ENCODE assay signal across 1 cellular context in the genomic region with DNA sequence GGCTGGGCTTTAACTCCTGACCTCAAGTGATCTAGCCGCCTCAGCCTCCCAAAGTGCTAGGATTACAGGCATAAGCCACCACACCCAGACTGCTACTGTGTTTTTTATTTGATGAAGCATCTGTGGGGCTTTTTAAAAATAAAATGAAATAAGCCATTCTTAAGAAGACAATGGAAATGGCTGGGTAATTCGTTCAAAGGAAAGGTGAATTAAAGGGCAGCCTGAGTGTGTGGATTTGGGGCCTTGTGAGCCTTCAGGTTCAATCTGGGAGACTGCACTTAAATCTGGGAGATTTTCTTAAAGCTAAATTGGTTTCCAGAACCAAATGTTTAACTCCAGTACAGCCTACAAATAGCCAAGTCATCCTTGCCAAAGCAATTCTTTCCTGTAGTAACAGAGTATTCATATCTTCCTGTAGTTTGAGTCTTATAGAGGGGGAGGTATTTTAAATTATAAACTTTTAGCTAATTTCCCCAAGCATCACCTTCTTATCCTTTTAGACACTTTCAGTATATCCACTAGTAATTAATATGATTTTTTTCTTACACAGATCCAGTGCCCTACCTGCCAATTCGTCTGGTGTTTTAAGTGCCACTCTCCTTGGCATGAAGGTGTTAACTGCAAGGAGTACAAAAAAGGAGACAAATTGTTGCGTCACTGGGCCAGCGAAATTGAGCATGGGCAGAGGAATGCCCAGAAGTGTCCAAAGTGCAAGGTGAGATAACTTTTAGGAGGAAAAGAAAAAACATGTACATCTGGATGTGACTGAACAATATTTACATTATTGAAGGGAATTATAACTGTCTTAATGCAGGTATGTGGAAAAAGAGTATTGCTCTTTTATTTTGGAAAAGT.
A peak's percentile ranks its signal among the peaks of the same experiment; 100 is the strongest.
TF ChIP-seq lines count a peak whose summit lies in the region.

No MANE protein-coding gene starts in this region.

TF ChIP-seq in K562, 482 proteins besides CTCF, POLR2A, EP300 and RAD21 (continued from another document):
- TF ChIP-seq BRF1 (IDR thresholded peaks at IDR 0.05; ENCODE audit: borderline replicate concordance, extremely low read depth, insufficient read length) (no peak), NFE2 (IDR thresholded peaks at IDR 0.05; ENCODE audit: low read depth) (peak; percentile 64), DIDO1 (tag; IDR thresholded peaks at IDR 0.05; ENCODE audit: low read depth) (no peak), TGIF2 (CRISPR knock-in tag; IDR thresholded peaks at IDR 0.05) (no peak), TCFL5 (CRISPR knock-in tag; conservative IDR thresholded peaks at IDR 0.05) (no peak), CBX8 (IDR thresholded peaks at IDR 0.05; ENCODE audit: borderline replicate concordance, extremely low read depth, low read depth, low read length, poor library complexity, severe bottlenecking) (no peak)
